23 cellular contexts compared by ENCODE assay signal in genomic region chr5:1770443-1770802, GRCh38.
"Had no signal": no experiment of that assay in that cellular context is flagged by ENCODE, and none has a peak within 500 bp of the region (broad histone marks: within the 10 kb centered on the region; RNA-seq: fewer than 3 reads in every experiment).

No MANE protein-coding gene starts in this region.

- H3K27ac ChIP-seq: adrenal gland, breast epithelium, Peyer's patch, SK-N-MC had no signal

- H3K4me1 Mint-ChIP-seq: activated naive CD8-positive, alpha-beta T cell treated with anti-CD3 and anti-CD28 coated beads, Interleukin-2, amount 10 ng/mL, durations not matched to agents 7 days and 5 days had no signal

- H3K27ac Mint-ChIP-seq: activated CD4-positive, alpha-beta memory T cell treated with anti-CD3 and anti-CD28 coated beads for 36 hours; activated CD4-positive, alpha-beta T cell treated with anti-CD3 and anti-CD28 coated beads, Interleukin-2, amount 10 ng/mL, durations not matched to agents 7 days and 5 days; activated naive CD8-positive, alpha-beta T cell treated with anti-CD3 and anti-CD28 coated beads, Interleukin-2, amount 10 ng/mL, durations not matched to agents 7 days and 5 days; T-cell had no signal

- ATAC-seq: T-cell had no signal

- H3K36me3 Mint-ChIP-seq: activated CD4-positive, alpha-beta memory T cell treated with anti-CD3 and anti-CD28 coated beads for 36 hours; activated naive CD8-positive, alpha-beta T cell treated with anti-CD3 and anti-CD28 coated beads, Interleukin-2, amount 10 ng/mL, durations not matched to agents 7 days and 5 days; T-cell had no signal

- H3K4me3 Mint-ChIP-seq: activated CD4-positive, alpha-beta memory T cell treated with anti-CD3 and anti-CD28 coated beads for 36 hours; activated CD4-positive, alpha-beta T cell treated with anti-CD3 and anti-CD28 coated beads, Interleukin-2, amount 10 ng/mL, durations not matched to agents 7 days and 5 days; activated naive CD8-positive, alpha-beta T cell treated with anti-CD3 and anti-CD28 coated beads, Interleukin-2, amount 10 ng/mL, durations not matched to agents 7 days and 5 days; T-cell had no signal

- DNase-seq: activated CD4-positive, alpha-beta memory T cell treated with anti-CD3 and anti-CD28 coated beads for 36 hours; activated CD4-positive, alpha-beta T cell treated with anti-CD3 and anti-CD28 coated beads, Interleukin-2, amount 10 ng/mL, durations not matched to agents 7 days and 5 days; activated CD4-positive, CD25-positive, alpha-beta regulatory T cell; activated CD8-positive, alpha-beta memory T cell treated with anti-CD3 and anti-CD28 coated beads for 24 hours; activated naive CD4-positive, alpha-beta T cell treated with anti-CD3 and anti-CD28 coated beads, Interleukin-2, amount 50 U/mL, for 16 hours; activated naive CD8-positive, alpha-beta T cell treated with anti-CD3 and anti-CD28 coated beads, Interleukin-2, amount 10 ng/mL, durations not matched to agents 7 days and 5 days; adrenal gland; anterior cingulate cortex; central memory CD4-positive, alpha-beta T cell; MM.1S; NCI-H1105; NCI-H1436; NCI-H1694 treated with DMSO at 0.1 percent for 48 hours; NCI-H2029 treated with DMSO at 0.1 percent for 48 hours; NCI-H510A; NK-92 treated with Interleukin-12 subunit alpha and Interleukin-12 subunit beta, amount 100 ng/mL, for 24 hours; OCI-M1; Peyer's patch; T-cell; T-helper 2 cell; T1000 had no signal

- H3K9me3 Mint-ChIP-seq: activated CD4-positive, alpha-beta memory T cell treated with anti-CD3 and anti-CD28 coated beads for 36 hours; activated CD4-positive, alpha-beta T cell treated with anti-CD3 and anti-CD28 coated beads, Interleukin-2, amount 10 ng/mL, durations not matched to agents 7 days and 5 days; activated naive CD8-positive, alpha-beta T cell treated with anti-CD3 and anti-CD28 coated beads, Interleukin-2, amount 10 ng/mL, durations not matched to agents 7 days and 5 days; T-cell had no signal
